ENCODE assay signal across 26 cellular contexts in genomic region chr18:78658531-78658930, GRCh38.
"Had no signal": no experiment of that assay in that cellular context is flagged by ENCODE, and none has a peak within 500 bp of the region (broad histone marks: within the 10 kb centered on the region; RNA-seq: fewer than 3 reads in every experiment).

No MANE protein-coding gene starts in this region.

- ATAC-seq: effector memory CD8-positive, alpha-beta T cell; esophagus mucosa; gastrocnemius medialis; heart right ventricle; left cardiac atrium; left lung; left ventricle myocardium superior had no signal

- H3K27ac ChIP-seq: colonic mucosa, epithelial cell of prostate, esophagus squamous epithelium, gastrocnemius medialis, heart right ventricle, left lung had no signal

- H3K27ac Mint-ChIP-seq: dendritic cell treated with granulocyte-macrophage colony-stimulating factor and Interleukin-4, amounts not matched to agents 40 ng/mL and 50 ng/mL, for 4 days; effector memory CD8-positive, alpha-beta T cell; endodermal cell; memory B cell had no signal

- DNase-seq: cerebellar nuclear complex; colonic mucosa; cortex of kidney; effector CD8-positive, alpha-beta T cell; effector memory CD8-positive, alpha-beta T cell; endodermal cell; erythroblast; esophagus squamous epithelium; foreskin fibroblast; foreskin melanocyte; gastrocnemius medialis; glutamatergic neuron; head of caudate nucleus; heart right ventricle; hippocampal formation; left cardiac atrium; left ventricle myocardium superior; mammary epithelial cell; mesendoderm; midbrain had no signal

- H3K36me3 Mint-ChIP-seq: memory B cell had no signal

- H3K9me3 ChIP-seq: colonic mucosa, gastrocnemius medialis had no signal

- H3K27me3 ChIP-seq: colonic mucosa, gastrocnemius medialis had no signal

- H3K4me1 ChIP-seq: colonic mucosa, esophagus squamous epithelium, gastrocnemius medialis, heart right ventricle, left lung had no signal

- H3K4me3 Mint-ChIP-seq: dendritic cell treated with granulocyte-macrophage colony-stimulating factor and Interleukin-4, amounts not matched to agents 40 ng/mL and 50 ng/mL, for 4 days; effector memory CD8-positive, alpha-beta T cell; endodermal cell; memory B cell had no signal

- H3K4me1 Mint-ChIP-seq: endodermal cell, memory B cell had no signal

- H3K36me3 ChIP-seq: colonic mucosa, esophagus squamous epithelium, gastrocnemius medialis, heart right ventricle, left lung had no signal

- H3K9me3 Mint-ChIP-seq: dendritic cell treated with granulocyte-macrophage colony-stimulating factor and Interleukin-4, amounts not matched to agents 40 ng/mL and 50 ng/mL, for 4 days; effector memory CD8-positive, alpha-beta T cell; memory B cell had no signal

- H3K4me3 ChIP-seq: colonic mucosa, esophagus squamous epithelium, gastrocnemius medialis, heart right ventricle, left lung, lung had no signal
